11 cellular contexts compared by ENCODE assay signal in the genomic region with DNA sequence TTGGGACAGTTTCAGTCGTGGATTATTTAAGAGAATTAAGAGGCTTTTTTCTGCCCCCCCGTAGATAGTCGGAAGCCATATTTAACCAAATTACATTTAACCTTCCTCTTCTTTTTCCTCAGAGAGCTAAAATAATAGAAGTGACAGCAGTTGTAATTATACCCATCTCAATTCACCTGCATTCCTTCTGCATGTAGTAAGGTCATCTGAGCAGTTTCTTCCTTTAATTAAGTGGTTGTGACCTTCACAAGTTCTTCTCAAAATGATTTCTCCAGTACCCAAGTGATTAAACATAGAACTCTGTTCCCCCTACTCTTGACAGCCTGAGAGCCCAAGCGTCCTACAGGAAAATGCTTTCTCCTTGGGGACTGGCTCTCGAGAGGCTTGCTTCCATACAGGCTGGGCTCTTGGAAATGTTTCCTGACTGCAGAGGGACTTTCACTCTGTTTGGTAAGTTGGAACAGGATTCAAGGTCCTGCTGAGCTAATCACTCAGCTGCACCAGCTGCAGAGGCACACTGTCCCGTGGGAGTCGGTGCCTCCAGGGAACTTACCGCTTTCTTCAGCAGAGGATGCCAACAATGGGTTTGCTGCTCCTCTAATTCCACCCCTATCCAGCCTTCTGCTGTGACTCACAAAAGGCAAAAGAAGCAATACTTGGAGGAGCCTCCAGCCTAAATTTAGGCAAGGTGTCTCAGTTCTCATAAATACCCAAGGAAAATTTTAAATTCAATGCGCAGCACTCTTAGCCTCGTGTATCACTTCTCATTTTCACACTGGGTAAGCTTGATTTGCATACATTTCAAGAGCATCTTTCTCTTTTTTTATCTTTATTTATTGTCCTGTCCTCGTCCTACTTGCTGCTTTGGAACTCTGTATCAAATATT.
DNase-seq lines count a peak whose midpoint lies in the region; ATAC-seq and FAIRE-seq lines count a peak whose summit lies in the region.
"Had no signal": no experiment of that assay in that cellular context is flagged by ENCODE, and none has a peak within 500 bp of the region (broad histone marks: within the 10 kb centered on the region; RNA-seq: fewer than 3 reads in every experiment).

No MANE protein-coding gene starts in this region.

- peaks cover 7% of the 10 kb centered on the region for H3K4me1 Mint-ChIP-seq in stimulated activated naive CD8-positive, alpha-beta T cell treated with anti-CD3 and anti-CD28 coated beads, Interleukin-15, Interleukin-2, amounts not matched to agents 100 ng/mL and 50 ng/mL, for 24 hours (ENCODE audit: low read depth)
- H3K4me1 Mint-ChIP-seq in stimulated activated naive CD8-positive, alpha-beta T cell treated with anti-CD3 and anti-CD28 coated beads, Interleukin-15, amount 100 ng/mL, for 72 hours: no peaks in the 10 kb centered on the region

- intact Hi-C loops in Right ventricle myocardium superior (cut with DNase I): no loop called here

- H3K27ac Mint-ChIP-seq in stimulated activated naive CD8-positive, alpha-beta T cell treated with anti-CD3 and anti-CD28 coated beads, Interleukin-15, Interleukin-2, amounts not matched to agents 100 ng/mL and 50 ng/mL, for 24 hours: peak overlapping the region; percentile 29
- no peak overlapping the region for H3K27ac Mint-ChIP-seq in stimulated activated naive CD8-positive, alpha-beta T cell treated with anti-CD3 and anti-CD28 coated beads, Interleukin-15, amount 100 ng/mL, for 72 hours

- no peak for ATAC-seq in stimulated activated naive CD8-positive, alpha-beta T cell treated with anti-CD3 and anti-CD28 coated beads, Interleukin-15, amount 100 ng/mL, for 72 hours
- ATAC-seq in HG02870 (IDR thresholded peaks at IDR 0.05; ENCODE audit: unreplicated experiment) (peak; percentile 87), Right ventricle myocardium superior (ENCODE audit: poor library complexity) (no peak)

- no peak for DNase-seq in stimulated activated naive CD8-positive, alpha-beta T cell treated with anti-CD3 and anti-CD28 coated beads, Interleukin-15, amount 100 ng/mL, for 72 hours
- DNase-seq in NCI-H1436 treated with DMSO at 0.1 percent for 48 hours (lab: John Stamatoyannopoulos, UW) (peak; percentile 18), Right ventricle myocardium superior (no peak), RCC 7860 (ENCODE audit: low spot score) (no peak), GDM1 (lab: John Stamatoyannopoulos, UW) (no peak)
- no peak for DNase-seq in stimulated activated CD4-positive, alpha-beta T cell treated with anti-CD3 and anti-CD28 coated beads, Interleukin-12 subunit alpha, Interleukin-12 subunit beta, amount 100 ng/mL, for 4 hours
- DNase-seq: MV-4-11; stimulated activated naive CD4-positive, alpha-beta T cell treated with Interleukin-2 at 50 U/mL for 16 hours; SW 1271 had no signal

- H3K4me3 Mint-ChIP-seq in stimulated activated naive CD8-positive, alpha-beta T cell treated with anti-CD3 and anti-CD28 coated beads, Interleukin-15, Interleukin-2, amounts not matched to agents 100 ng/mL and 50 ng/mL, for 24 hours: no peak overlapping the region
- no peak overlapping the region for H3K4me3 Mint-ChIP-seq in stimulated activated naive CD8-positive, alpha-beta T cell treated with anti-CD3 and anti-CD28 coated beads, Interleukin-15, amount 100 ng/mL, for 72 hours

- H3K9me3 Mint-ChIP-seq in stimulated activated naive CD8-positive, alpha-beta T cell treated with anti-CD3 and anti-CD28 coated beads, Interleukin-15, Interleukin-2, amounts not matched to agents 100 ng/mL and 50 ng/mL, for 24 hours: peaks cover 6% of the 10 kb centered on the region
- H3K9me3 Mint-ChIP-seq in stimulated activated naive CD8-positive, alpha-beta T cell treated with anti-CD3 and anti-CD28 coated beads, Interleukin-15, amount 100 ng/mL, for 72 hours: peaks cover 10 to 15% of the 10 kb centered on the region in 2 donors

- H3K36me3 Mint-ChIP-seq in stimulated activated naive CD8-positive, alpha-beta T cell treated with anti-CD3 and anti-CD28 coated beads, Interleukin-15, Interleukin-2, amounts not matched to agents 100 ng/mL and 50 ng/mL, for 24 hours (ENCODE audit: low read depth): peaks cover 6% of the 10 kb centered on the region

- no peaks in the 10 kb centered on the region for H3K27me3 Mint-ChIP-seq in stimulated activated naive CD8-positive, alpha-beta T cell treated with anti-CD3 and anti-CD28 coated beads, Interleukin-15, Interleukin-2, amounts not matched to agents 100 ng/mL and 50 ng/mL, for 24 hours
- H3K27me3 Mint-ChIP-seq in stimulated activated naive CD8-positive, alpha-beta T cell treated with anti-CD3 and anti-CD28 coated beads, Interleukin-15, amount 100 ng/mL, for 72 hours: no peaks in the 10 kb centered on the region

- FAIRE-seq in RCC 7860 (lab: Jason Lieb, UNC): no peak
